Comparison of ENCODE assay signal across 35 cellular contexts in genomic region chr15:58958811-58959210, GRCh38.
"Had no signal": no experiment of that assay in that cellular context is flagged by ENCODE, and none has a peak within 500 bp of the region (broad histone marks: within the 10 kb centered on the region; RNA-seq: fewer than 3 reads in every experiment).

No MANE protein-coding gene starts in this region.

- H3K36me3 ChIP-seq: MG63 had no signal

- DNase-seq: Karpas-422, Kasumi-1, KG1, MG63, MM.1S, MV-4-11, NCI-H1048, NCI-H1092, NCI-H1092 treated with DMSO at 0.1 percent for 48 hours, NCI-H1105, NCI-H1105 treated with DMSO at 0.1 percent for 48 hours, NCI-H1417, NCI-H1417 treated with DMSO at 0.1 percent for 48 hours, NCI-H1436, NCI-H1436 treated with DMSO at 0.1 percent for 48 hours, NCI-H146, NCI-H1694, NCI-H1694 treated with DMSO at 0.1 percent for 48 hours, NCI-H187, NCI-H187 treated with DMSO at 0.1 percent for 48 hours, NCI-H1930, NCI-H2029, NCI-H2029 treated with DMSO at 0.1 percent for 48 hours, NCI-H2081, NCI-H2081 treated with DMSO at 0.1 percent for 48 hours, NCI-H2107, NCI-H2171, NCI-H2171 treated with DMSO at 0.1 percent for 48 hours, NCI-H2227 treated with DMSO at 0.1 percent for 48 hours, NCI-H226, NCI-H345, NCI-H446, NCI-H446 treated with DMSO at 0.1 percent for 48 hours, NCI-H510A had no signal

- H3K4me3 ChIP-seq: MG63 had no signal

- H3K27me3 ChIP-seq: MG63 had no signal

- H3K9me3 ChIP-seq: MG63 had no signal

- H3K27ac ChIP-seq: KMS-11 had no signal
